1 cellular context compared by ENCODE assay signal in the genomic region with DNA sequence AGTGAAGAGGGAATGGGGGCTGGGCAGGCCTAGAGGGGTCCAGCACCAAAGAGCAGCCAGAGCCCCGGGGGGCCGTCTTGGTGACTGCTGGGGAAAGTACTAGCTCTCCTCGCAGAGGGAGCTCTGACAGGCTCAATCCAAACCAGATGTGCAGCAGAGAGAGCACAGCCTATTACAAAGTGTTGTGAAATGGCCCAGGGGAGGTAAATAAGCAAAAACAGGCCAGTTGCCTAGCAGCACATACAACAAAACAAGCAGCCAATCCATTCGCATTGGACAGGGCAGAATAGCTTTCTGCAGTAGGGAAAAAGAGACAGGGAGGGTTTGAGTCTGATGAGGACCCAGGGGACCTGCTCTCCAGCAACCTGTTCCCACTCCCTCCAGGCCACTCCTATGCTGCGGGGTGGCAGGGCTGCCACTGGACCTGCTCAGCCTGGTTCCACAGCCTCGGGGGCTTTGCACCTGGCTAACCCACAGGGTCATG.
TF ChIP-seq lines count a peak whose summit lies in the region.

No MANE protein-coding gene starts in this region.

TF ChIP-seq in SK-N-SH, 30 proteins besides CTCF, POLR2A, EP300 and RAD21 (continued from another document):
- TF ChIP-seq, protein P1, sequence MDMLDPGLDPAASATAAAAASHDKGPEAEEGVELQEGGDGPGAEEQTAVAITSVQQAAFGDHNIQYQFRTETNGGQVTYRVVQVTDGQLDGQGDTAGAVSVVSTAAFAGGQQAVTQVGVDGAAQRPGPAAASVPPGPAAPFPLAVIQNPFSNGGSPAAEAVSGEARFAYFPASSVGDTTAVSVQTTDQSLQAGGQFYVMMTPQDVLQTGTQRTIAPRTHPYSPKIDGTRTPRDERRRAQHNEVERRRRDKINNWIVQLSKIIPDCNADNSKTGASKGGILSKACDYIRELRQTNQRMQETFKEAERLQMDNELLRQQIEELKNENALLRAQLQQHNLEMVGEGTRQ (IDR thresholded peaks at IDR 0.05; ENCODE audit: borderline replicate concordance, low read depth, low read length): no peak
- TF ChIP-seq GABPA (IDR thresholded peaks at IDR 0.05; ENCODE audit: low read depth) (no peak), JUND (IDR thresholded peaks at IDR 0.05) (no peak), RCOR1 (IDR thresholded peaks at IDR 0.05; ENCODE audit: low read length) (peak; percentile 82), NFIC (IDR thresholded peaks at IDR 0.05; ENCODE audit: borderline replicate concordance) (no peak), RFX5 (IDR thresholded peaks at IDR 0.05; ENCODE audit: low read length) (no peak), FOXM1 (IDR thresholded peaks at IDR 0.05; ENCODE audit: low read depth) (no peak)
- TF ChIP-seq, protein P2, sequence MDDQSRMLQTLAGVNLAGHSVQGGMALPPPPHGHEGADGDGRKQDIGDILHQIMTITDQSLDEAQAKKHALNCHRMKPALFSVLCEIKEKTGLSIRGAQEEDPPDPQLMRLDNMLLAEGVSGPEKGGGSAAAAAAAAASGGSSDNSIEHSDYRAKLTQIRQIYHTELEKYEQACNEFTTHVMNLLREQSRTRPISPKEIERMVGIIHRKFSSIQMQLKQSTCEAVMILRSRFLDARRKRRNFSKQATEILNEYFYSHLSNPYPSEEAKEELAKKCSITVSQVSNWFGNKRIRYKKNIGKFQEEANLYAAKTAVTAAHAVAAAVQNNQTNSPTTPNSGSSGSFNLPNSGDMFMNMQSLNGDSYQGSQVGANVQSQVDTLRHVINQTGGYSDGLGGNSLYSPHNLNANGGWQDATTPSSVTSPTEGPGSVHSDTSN (IDR thresholded peaks at IDR 0.05): peak; percentile 66
TF ChIP-seq in SK-N-SH: peak in this region for 8.
